In genomic region chr6:55069132-55069781, GRCh38 we compare ENCODE assay signal across 9 cellular contexts.
DNase-seq lines count a peak whose midpoint lies in the region; ATAC-seq and TF ChIP-seq lines count a peak whose summit lies in the region.
"Had no signal": no experiment of that assay in that cellular context is flagged by ENCODE, and none has a peak within 500 bp of the region (broad histone marks: within the 10 kb centered on the region; RNA-seq: fewer than 3 reads in every experiment).

No MANE protein-coding gene starts in this region.

- no peaks in the 10 kb centered on the region for H3K9me3 ChIP-seq in adipocyte (ENCODE audit: control insufficient read depth, low read length)
- no peaks in the 10 kb centered on the region for H3K9me3 ChIP-seq in upper lobe of right lung

- no peak for TF ChIP-seq POLR2A in NB4 (IDR thresholded peaks at IDR 0.05; ENCODE audit: extremely low read depth, insufficient read length)

- intact Hi-C loops in upper lobe of right lung (cut with DNase I) = no loop called here

- no peak overlapping the region for H3K9ac ChIP-seq in adipocyte (ENCODE audit: low read length)

- peak; percentile 52 for TF ChIP-seq CTCF in NB4 (IDR thresholded peaks at IDR 0.05; ENCODE audit: low read depth, low read length)
- TF ChIP-seq CTCF in upper lobe of right lung (IDR thresholded peaks at IDR 0.05) = peak; percentile 60

- ATAC-seq in upper lobe of right lung (peak; percentile 57), GM18502 (IDR thresholded peaks at IDR 0.05; ENCODE audit: poor library complexity, unreplicated experiment) (no peak), HG02885 (IDR thresholded peaks at IDR 0.05; ENCODE audit: poor library complexity, unreplicated experiment) (no peak)

- H3K4me3 ChIP-seq in NB4 (ENCODE audit: low read depth, low read length) = no peak overlapping the region
- H3K4me3 ChIP-seq in adipocyte (ENCODE audit: low read length) = no peak overlapping the region
- no peak overlapping the region for H3K4me3 ChIP-seq in upper lobe of right lung

- DNase-seq in NCI-H2029 treated with DMSO at 0.1 percent for 48 hours (lab: John Stamatoyannopoulos, UW) (peak; percentile 16), NCI-H2029 (lab: John Stamatoyannopoulos, UW) (no peak), NB4 (ENCODE audit: low read depth) (peak; percentile 39), adipocyte (ENCODE audit: low read depth) (peak; percentile 89), iPS-NIHi11 (ENCODE audit: low spot score) (peak; percentile 50), upper lobe of right lung (no peak)
- DNase-seq: CD4-positive, CD25-positive, alpha-beta regulatory T cell had no signal

- no peaks in the 10 kb centered on the region for H3K36me3 ChIP-seq in adipocyte (ENCODE audit: control insufficient read depth, insufficient read depth, low read length, severe bottlenecking)
- H3K36me3 ChIP-seq in upper lobe of right lung = no peaks in the 10 kb centered on the region

- no peaks in the 10 kb centered on the region for H3K4me1 ChIP-seq in adipocyte (ENCODE audit: control insufficient read depth, insufficient read depth, low read length)
- H3K4me1 ChIP-seq in upper lobe of right lung = no peaks in the 10 kb centered on the region

- H3K27me3 ChIP-seq in adipocyte (replicated peaks; ENCODE audit: control insufficient read depth, insufficient read depth, low read length) = no peaks in the 10 kb centered on the region
- no peaks in the 10 kb centered on the region for H3K27me3 ChIP-seq in upper lobe of right lung

- no peak overlapping the region for H3K27ac ChIP-seq in upper lobe of right lung

Comparison
In these comparisons a context has a peak if more than half of its experiments do, and no peak if none do; other contexts are left out.
1. DNase-seq: peak in NCI-H2029 treated with DMSO at 0.1 percent for 48 hours (single experiment), NB4 (single experiment), adipocyte (single experiment) and iPS-NIHi11 (single experiment); none in NCI-H2029 (single experiment) and upper lobe of right lung (single experiment).